8 cellular contexts compared by ENCODE assay signal in the genomic region with DNA sequence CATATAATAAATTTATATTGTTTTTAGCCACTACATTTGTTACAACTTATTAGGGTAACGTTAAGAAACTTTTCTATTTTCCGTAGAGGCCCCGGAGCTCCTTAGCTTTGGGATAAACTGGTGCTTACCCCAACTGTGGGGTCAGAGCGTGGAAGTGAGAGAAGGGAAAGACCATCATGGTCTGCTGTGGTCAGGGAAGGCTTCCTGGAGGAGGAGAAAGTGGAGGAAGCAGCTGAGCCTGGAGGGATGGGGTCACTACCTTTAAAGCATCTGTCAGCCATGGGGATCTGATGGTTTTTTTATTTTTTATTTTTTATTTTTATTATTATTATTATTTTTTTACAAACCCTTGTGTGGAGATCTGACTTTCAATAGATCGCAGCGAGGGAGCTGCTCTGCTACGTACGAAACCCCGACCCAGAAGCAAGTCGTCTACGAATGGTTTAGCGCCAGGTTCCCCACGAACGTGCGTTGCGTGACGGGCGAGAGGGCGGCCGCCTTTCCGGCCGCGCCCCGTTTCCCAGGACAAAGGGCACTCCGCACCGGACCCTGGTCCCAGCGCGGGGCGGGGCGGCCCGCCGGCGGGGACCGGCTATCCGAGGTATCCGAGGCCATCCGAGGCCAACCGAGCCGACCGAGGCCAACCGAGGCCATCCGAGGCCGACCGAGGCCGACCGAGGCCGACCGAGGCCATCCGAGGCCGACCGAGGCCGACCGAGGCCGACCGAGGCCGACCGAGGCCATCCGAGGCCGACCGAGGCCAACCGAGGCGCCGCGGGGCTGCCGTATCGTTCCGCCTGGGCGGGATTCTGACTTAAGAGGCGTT.
DNase-seq lines count a peak whose midpoint lies in the region; ATAC-seq and TF ChIP-seq lines count a peak whose summit lies in the region.

No MANE protein-coding gene starts in this region.

- no peaks in the 10 kb centered on the region for H3K27me3 ChIP-seq in Peyer's patch

- H3K4me1 Mint-ChIP-seq in natural killer cell, result peaks cover 24 to 31% of the 10 kb centered on the region in 2 donors

- TF ChIP-seq CTCF in Peyer's patch (IDR thresholded peaks at IDR 0.05) (no peak), fibroblast of pulmonary artery (IDR thresholded peaks at IDR 0.05; ENCODE audit: low read length, missing control alignments) (no peak), natural killer cell (IDR thresholded peaks at IDR 0.05) (no peak)

- ATAC-seq in HG03103 (IDR thresholded peaks at IDR 0.05; ENCODE audit: low read depth, unreplicated experiment) (peak; percentile 57), natural killer cell (peak; percentile 65 to 70 (median 67)), GM21526 (IDR thresholded peaks at IDR 0.05; ENCODE audit: low FRiP score, unreplicated experiment) (no peak)

- peaks cover 0 to 4% of the 10 kb centered on the region in 2 donors for H3K9me3 Mint-ChIP-seq in natural killer cell

- H3K9me3 ChIP-seq in Peyer's patch, result no peaks in the 10 kb centered on the region

- peak; percentile 41 to 94 (median 85) for DNase-seq in Peyer's patch
- DNase-seq in activated T-helper 1 cell treated with anti-CD3 and anti-CD28 coated beads, Interleukin-2, amount 50 U/mL, for 16 hours (ENCODE audit: low read depth in 1 of 2, low spot score in 1 of 2), result peak; percentile 70 to 72
- peak; percentile 74 for DNase-seq in fibroblast of pulmonary artery (ENCODE audit: low read depth)
- peak; percentile 69 for DNase-seq in natural killer cell
- DNase-seq in stimulated activated CD8-positive, alpha-beta memory T cell treated with anti-CD3 and anti-CD28 coated beads, Interleukin-7, amount 100 ng/mL, for 4 hours (ENCODE audit: low read depth in 2 of 2), result peak; percentile 49 to 67

- H3K36me3 ChIP-seq in Peyer's patch, result no peaks in the 10 kb centered on the region

- peak overlapping the region; percentile 66; the same call in 1 of the 2 replicates for H3K4me3 ChIP-seq in GM08714 (ENCODE audit: low read length)
- peak overlapping the region; percentile 35 to 56 (median 42) for H3K4me3 ChIP-seq in Peyer's patch
- H3K4me3 ChIP-seq in fibroblast of pulmonary artery (replicated peaks; ENCODE audit: low read depth, low read length), result peak overlapping the region; percentile 47

- peak overlapping the region; percentile 85 for H3K4me3 Mint-ChIP-seq in natural killer cell

- H3K27ac ChIP-seq in Peyer's patch, result peak overlapping the region; percentile 35 to 74 (median 64)

- H3K36me3 Mint-ChIP-seq in natural killer cell, result peaks cover 9% of the 10 kb centered on the region

- H3K4me1 ChIP-seq in Peyer's patch, result no peaks in the 10 kb centered on the region

- H3K27ac Mint-ChIP-seq in natural killer cell, result peak overlapping the region; percentile 62 to 81

- TF ChIP-seq POLR2A in Peyer's patch (IDR thresholded peaks at IDR 0.05), result peak in 1 of 2 donors; percentile 24

- intact Hi-C loops in natural killer cell (cut with micrococcal nuclease), result no loop called here

- peaks cover 7 to 10% of the 10 kb centered on the region in 2 donors for H3K27me3 Mint-ChIP-seq in natural killer cell (ENCODE audit: low read depth in 2 of 2)
